ENCODE assay signal across 11 cellular contexts in the genomic region with DNA sequence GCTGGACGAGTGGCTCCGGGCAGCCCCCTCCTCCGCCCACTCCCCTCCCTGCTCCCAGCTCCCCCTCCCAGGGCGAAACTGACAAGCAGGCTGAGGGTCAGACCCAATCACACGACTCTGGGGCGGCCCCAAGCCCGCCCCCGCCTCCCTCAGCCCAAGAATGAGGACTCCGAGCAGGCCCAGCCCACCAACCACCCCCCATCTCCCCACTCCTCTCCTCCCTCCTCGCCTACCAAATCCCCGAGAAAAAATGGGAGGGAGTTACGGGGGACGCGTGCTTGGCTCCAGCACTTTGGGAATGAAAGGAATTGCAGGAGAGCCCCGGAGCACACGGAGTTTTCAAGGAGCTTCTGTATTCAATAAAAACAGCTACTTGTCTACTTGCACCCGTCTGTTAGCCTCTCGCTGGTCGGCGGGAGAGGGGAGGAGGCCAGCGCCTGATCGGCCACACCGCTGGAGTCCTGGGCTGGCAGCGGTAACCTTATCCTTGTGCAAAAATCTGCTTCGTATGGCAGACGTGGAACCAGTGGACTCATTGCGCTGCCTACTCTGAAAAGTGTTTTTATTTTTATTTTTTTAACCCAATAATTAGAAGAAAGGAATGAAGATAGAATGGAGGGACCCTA. TPM values are rescaled to one million over a fixed set of nuclear protein-coding genes. Genes with fewer than 3 reads are reported as not detected.
DNase-seq lines count a peak whose midpoint lies in the region; ATAC-seq and TF ChIP-seq lines count a peak whose summit lies in the region.
"Had no signal": no experiment of that assay in that cellular context is flagged by ENCODE, and none has a peak within 500 bp of the region (broad histone marks: within the 10 kb centered on the region; RNA-seq: fewer than 3 reads in every experiment).

No MANE protein-coding gene starts in this region.

- H3K9ac ChIP-seq in parathyroid adenoma = no peak overlapping the region

- peak overlapping the region; percentile 70 for H3K4me2 ChIP-seq in parathyroid adenoma (ENCODE audit: low read length)

- H2AFZ ChIP-seq in parathyroid adenoma = peak overlapping the region; percentile 78

- peaks cover 0 to 25% of the 10 kb centered on the region in 2 donors for H3K4me1 ChIP-seq in right atrium auricular region
- H3K4me1 ChIP-seq in parathyroid adenoma = no peaks in the 10 kb centered on the region

- H3K36me3 ChIP-seq in right atrium auricular region (no peaks in the 10 kb centered on the region), parathyroid adenoma (ENCODE audit: control insufficient read depth, insufficient read depth, low read length) (no peaks in the 10 kb centered on the region)

- H3K4me3 ChIP-seq in AG10803 (ENCODE audit: low read length) (peak overlapping the region; percentile 63), right atrium auricular region (peak overlapping the region; percentile 8 to 37), parathyroid adenoma (ENCODE audit: low read depth, low read length) (peak overlapping the region; percentile 52)

- H3K27ac ChIP-seq in right atrium auricular region (no peak overlapping the region), parathyroid adenoma (no peak overlapping the region)

- TF ChIP-seq CTCF in AG10803 (conservative IDR thresholded peaks at IDR 0.05; ENCODE audit: low read length) = no peak
- TF ChIP-seq CTCF in right atrium auricular region (IDR thresholded peaks at IDR 0.05) = no peak
- TF ChIP-seq CTCF in parathyroid adenoma (IDR thresholded peaks at IDR 0.05) = no peak

- no peak for ATAC-seq in HG02852 (IDR thresholded peaks at IDR 0.05; ENCODE audit: unreplicated experiment)

- no peaks in the 10 kb centered on the region for H3K27me3 ChIP-seq in right atrium auricular region
- no peaks in the 10 kb centered on the region for H3K27me3 ChIP-seq in parathyroid adenoma (ENCODE audit: control insufficient read depth, insufficient read depth, low read length)

- H3K79me2 ChIP-seq in parathyroid adenoma = no peaks in the 10 kb centered on the region

- DNase-seq in AG10803 (ENCODE audit: low read depth) = peak; percentile 47
- DNase-seq in amniotic epithelial cell (ENCODE audit: low read depth) = peak; percentile 21
- no peak for DNase-seq in right atrium auricular region (ENCODE audit: low spot score)
- DNase-seq in superior temporal gyrus (ENCODE audit: extremely low spot score) = no peak
- no peak for DNase-seq in HCEC 1CT
- no peak for DNase-seq in NCI-H128 (lab: John Stamatoyannopoulos, UW; ENCODE audit: unreplicated experiment)
- DNase-seq: activated effector memory CD4-positive, alpha-beta T cell treated with Interleukin-2 at 50 U/mL for 16 hours; CD8-positive, alpha-beta memory T cell; naive B cell had no signal

- H3K9me3 ChIP-seq in right atrium auricular region (no peaks in the 10 kb centered on the region), parathyroid adenoma (ENCODE audit: control insufficient read depth, low read length) (no peaks in the 10 kb centered on the region)

RNA-seq across cellular contexts. Expression of gene COL11A1, which starts 0.3 kb away (rescaled TPM):
- under 1 TPM in 1 of 2 donors, not detected in 1; 0.71 TPM for total RNA-seq in right atrium auricular region
- total RNA-seq: CD8-positive, alpha-beta memory T cell had no signal

Comparison
In these comparisons a context has a peak if more than half of its experiments do, and no peak if none do; other contexts are left out.
1. DNase-seq: peak in AG10803 (single experiment) and amniotic epithelial cell (single experiment); none in right atrium auricular region (single experiment), superior temporal gyrus (single experiment), HCEC 1CT (single experiment) and NCI-H128 (single experiment).
2. Peak in every context shown above with its lines, with median percentiles within 50 percentile points of each other: H3K4me3 ChIP-seq.